In the genomic region with DNA sequence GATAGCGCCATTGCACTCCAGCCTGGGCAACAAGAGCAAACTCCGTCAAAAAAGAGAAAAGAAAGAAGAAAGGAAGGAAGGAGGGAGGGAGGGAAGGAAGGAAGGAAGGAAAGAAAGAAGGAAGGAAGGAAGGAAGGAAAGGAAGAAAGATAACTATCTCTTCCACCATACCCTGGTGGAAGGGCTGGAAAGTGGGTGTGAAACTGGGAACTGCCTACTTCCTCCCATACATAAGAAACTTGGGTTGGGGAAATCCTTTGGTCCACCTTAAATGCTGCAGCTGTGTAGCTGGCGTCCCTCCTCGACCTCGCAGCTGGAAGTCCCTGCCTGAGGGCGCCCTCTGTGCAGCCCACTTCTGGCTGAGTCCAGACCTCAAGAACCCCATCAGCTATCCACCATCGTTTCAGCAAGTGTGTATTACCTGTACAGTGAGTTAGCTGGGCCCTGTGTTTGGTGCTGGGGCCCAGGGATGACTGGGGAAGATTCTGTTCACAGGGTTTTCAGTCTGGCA, we compare ENCODE assay signal across 11 cellular contexts. TPM values are rescaled to one million over a fixed set of nuclear protein-coding genes. Genes with fewer than 3 reads are reported as not detected.
A peak's percentile ranks its signal among the peaks of the same experiment; 100 is the strongest.
DNase-seq lines count a peak whose midpoint lies in the region; ATAC-seq, FAIRE-seq and TF ChIP-seq lines count a peak whose summit lies in the region.
"Had no signal": no experiment of that assay in that cellular context is flagged by ENCODE, and none has a peak within 500 bp of the region (broad histone marks: within the 10 kb centered on the region; RNA-seq: fewer than 3 reads in every experiment).

No MANE protein-coding gene starts in this region.

- ATAC-seq in GM19351 (IDR thresholded peaks at IDR 0.05; ENCODE audit: unreplicated experiment), result no peak

- POLR2A ChIA-PET in activated CD4-positive, alpha-beta T cell treated with anti-CD3 and anti-CD28 coated beads, Interleukin-2, amount 10 ng/mL, durations not matched to agents 7 days and 5 days (lab: Charles Lee), result no interaction called here

- no peaks in the 10 kb centered on the region for H3K36me3 Mint-ChIP-seq in activated CD4-positive, alpha-beta T cell treated with anti-CD3 and anti-CD28 coated beads, Interleukin-2, amount 10 ng/mL, durations not matched to agents 7 days and 5 days (ENCODE audit: low read depth)
- H3K36me3 Mint-ChIP-seq in Calu3 (ENCODE audit: insufficient read depth, unreplicated experiment), result peaks cover 14% of the 10 kb centered on the region

- H3K9me3 Mint-ChIP-seq in activated CD4-positive, alpha-beta T cell treated with anti-CD3 and anti-CD28 coated beads, Interleukin-2, amount 10 ng/mL, durations not matched to agents 7 days and 5 days, result no peaks in the 10 kb centered on the region
- H3K9me3 Mint-ChIP-seq in Calu3 (ENCODE audit: low read depth, unreplicated experiment), result no peaks in the 10 kb centered on the region

- intact Hi-C loops in Calu3 (cut with micrococcal nuclease; ENCODE audit: unreplicated experiment), result loop anchor here (5.0 to 10.0 kb wide), 2 partner anchors 52 to 75 kb away; a partner anchor contains a TSS

- no peaks in the 10 kb centered on the region for H3K27me3 Mint-ChIP-seq in activated CD4-positive, alpha-beta T cell treated with anti-CD3 and anti-CD28 coated beads, Interleukin-2, amount 10 ng/mL, durations not matched to agents 7 days and 5 days
- H3K27me3 Mint-ChIP-seq in Calu3 (ENCODE audit: unreplicated experiment), result no peaks in the 10 kb centered on the region

- H3K27ac Mint-ChIP-seq in activated CD4-positive, alpha-beta T cell treated with anti-CD3 and anti-CD28 coated beads, Interleukin-2, amount 10 ng/mL, durations not matched to agents 7 days and 5 days, result no peak overlapping the region
- no peak overlapping the region for H3K27ac Mint-ChIP-seq in Calu3 (ENCODE audit: unreplicated experiment)

- no peak for TF ChIP-seq CTCF in Calu3 (IDR thresholded peaks at IDR 0.05; ENCODE audit: unreplicated experiment)

- no peak overlapping the region for H3K4me3 Mint-ChIP-seq in activated CD4-positive, alpha-beta T cell treated with anti-CD3 and anti-CD28 coated beads, Interleukin-2, amount 10 ng/mL, durations not matched to agents 7 days and 5 days
- H3K4me3 Mint-ChIP-seq in Calu3 (ENCODE audit: low read depth, unreplicated experiment), result no peak overlapping the region

- BruUV-seq in Calu3 (replicated peaks; lab: Mats Ljungman, UMichigan), result no TSS peak

- DNase-seq in DMS 273 (lab: John Stamatoyannopoulos, UW; ENCODE audit: unreplicated experiment) (peak; percentile 44), DMS 273 treated with DMSO at 0.1 percent for 48 hours (lab: John Stamatoyannopoulos, UW) (no peak), RPMI7951 (ENCODE audit: low read depth) (peak; percentile 69), frontal cortex (ENCODE audit: low spot score in 2 of 2) (peak; percentile 49 to 67), retina (peak; percentile 66), Calu3 (no peak)
- DNase-seq in activated CD4-positive, alpha-beta T cell treated with anti-CD3 and anti-CD28 coated beads, Interleukin-2, amount 10 ng/mL, durations not matched to agents 7 days and 5 days, result no peak
- DNase-seq: activated CD4-positive, alpha-beta T cell treated with anti-CD3 and anti-CD28 coated beads for 1 hour; KBM-7 had no signal

- CTCF ChIA-PET in activated CD4-positive, alpha-beta T cell treated with anti-CD3 and anti-CD28 coated beads, Interleukin-2, amount 10 ng/mL, durations not matched to agents 7 days and 5 days (lab: Charles Lee), result interaction anchor here (0.7 to 1.7 kb wide), 5 partner anchors 10 to 90 kb away, joined by 3 to 7 read pairs (median 5); no protein-coding TSS in a partner anchor
- CTCF ChIA-PET in Calu3 (lab: Charles Lee), result interaction anchor here (1.2 kb wide), 1 partner anchor 20 kb away, joined by 3 read pairs; no protein-coding TSS in a partner anchor

- FAIRE-seq in frontal cortex (lab: Jason Lieb, UNC), result no peak
- FAIRE-seq: colon had no signal

- peaks cover 50% of the 10 kb centered on the region for H3K4me1 Mint-ChIP-seq in activated CD4-positive, alpha-beta T cell treated with anti-CD3 and anti-CD28 coated beads, Interleukin-2, amount 10 ng/mL, durations not matched to agents 7 days and 5 days
- no peaks in the 10 kb centered on the region for H3K4me1 Mint-ChIP-seq in Calu3 (ENCODE audit: low read depth, unreplicated experiment)

RNA-seq across cellular contexts. Expression of a gene that starts 4.6 kb away (rescaled TPM):
- 0.49 TPM in 1 of 2 replicates, not detected in the other for total RNA-seq in RPMI7951 (2014; rRNA removed; shearing (Covaris generic))
- total RNA-seq in frontal cortex, result 0.41 TPM
- under 1 TPM; 0.58 to 0.87 TPM for total RNA-seq in activated CD4-positive, alpha-beta T cell treated with anti-CD3 and anti-CD28 coated beads, Interleukin-2, amount 10 ng/mL, durations not matched to agents 7 days and 5 days
- 1.5 and 1.8 TPM in 2 replicates for total RNA-seq in Calu3 (2022)

RNA-seq across cellular contexts. Expression of a gene that starts 8.7 kb away (rescaled TPM):
- not detected in 2 replicates for total RNA-seq in RPMI7951 (2014; rRNA removed; shearing (Covaris generic))
- total RNA-seq in frontal cortex (not detected), Calu3 (2022) (0.66 and 0.88 TPM in 2 replicates)
- total RNA-seq in activated CD4-positive, alpha-beta T cell treated with anti-CD3 and anti-CD28 coated beads, Interleukin-2, amount 10 ng/mL, durations not matched to agents 7 days and 5 days, result 100 to 1,000 TPM; 434 to 495 TPM

RNA-seq across cellular contexts. Expression of a gene that starts 20.2 kb away (rescaled TPM):
- 423 and 475 TPM in 2 replicates for total RNA-seq in RPMI7951 (2014; rRNA removed; shearing (Covaris generic))
- total RNA-seq in frontal cortex (98.6 TPM), Calu3 (2022) (178 and 186 TPM in 2 replicates)
- total RNA-seq in activated CD4-positive, alpha-beta T cell treated with anti-CD3 and anti-CD28 coated beads, Interleukin-2, amount 10 ng/mL, durations not matched to agents 7 days and 5 days, result 100 to 1,000 TPM; 173 to 176 TPM

RNA-seq across cellular contexts. Expression of a gene that starts 20.2 kb away (rescaled TPM):
- 14.9 and 16.2 TPM in 2 replicates for total RNA-seq in RPMI7951 (2014; rRNA removed; shearing (Covaris generic))
- total RNA-seq in frontal cortex, result 12.2 TPM
- 10 to 100 TPM; 13.2 to 15.0 TPM for total RNA-seq in activated CD4-positive, alpha-beta T cell treated with anti-CD3 and anti-CD28 coated beads, Interleukin-2, amount 10 ng/mL, durations not matched to agents 7 days and 5 days
- 31.6 and 35.5 TPM in 2 replicates for total RNA-seq in Calu3 (2022)

RNA-seq across cellular contexts. Expression of a gene that starts 33.5 kb away (rescaled TPM):
- total RNA-seq in RPMI7951 (2014; rRNA removed; shearing (Covaris generic)), result not detected in 2 replicates
- total RNA-seq in frontal cortex (not detected), Calu3 (2022) (not detected in 2 replicates)
- total RNA-seq in activated CD4-positive, alpha-beta T cell treated with anti-CD3 and anti-CD28 coated beads, Interleukin-2, amount 10 ng/mL, durations not matched to agents 7 days and 5 days, result under 1 TPM; 0.10 TPM

Comparison
In these comparisons a context has a peak if more than half of its experiments do, and no peak if none do; other contexts are left out.
1. DNase-seq: peak in DMS 273 (single experiment), RPMI7951 (single experiment), frontal cortex (2 of 2) and retina (single experiment); none in DMS 273 treated with DMSO at 0.1 percent for 48 hours (single experiment), activated CD4-positive, alpha-beta T cell treated with anti-CD3 and anti-CD28 coated beads, Interleukin-2, amount 10 ng/mL, durations not matched to agents 7 days and 5 days (single experiment) and Calu3 (single experiment).
2. RNA of a gene that starts 8.7 kb away (total RNA-seq): 434 to 495 TPM in activated CD4-positive, alpha-beta T cell treated with anti-CD3 and anti-CD28 coated beads, Interleukin-2, amount 10 ng/mL, durations not matched to agents 7 days and 5 days; 0.66 to 0.88 TPM in Calu3, not detected in RPMI7951 and not detected in frontal cortex (single experiment); every median in the first group is over 100 times any median in the second.